2 cellular contexts compared by ENCODE assay signal in the genomic region with DNA sequence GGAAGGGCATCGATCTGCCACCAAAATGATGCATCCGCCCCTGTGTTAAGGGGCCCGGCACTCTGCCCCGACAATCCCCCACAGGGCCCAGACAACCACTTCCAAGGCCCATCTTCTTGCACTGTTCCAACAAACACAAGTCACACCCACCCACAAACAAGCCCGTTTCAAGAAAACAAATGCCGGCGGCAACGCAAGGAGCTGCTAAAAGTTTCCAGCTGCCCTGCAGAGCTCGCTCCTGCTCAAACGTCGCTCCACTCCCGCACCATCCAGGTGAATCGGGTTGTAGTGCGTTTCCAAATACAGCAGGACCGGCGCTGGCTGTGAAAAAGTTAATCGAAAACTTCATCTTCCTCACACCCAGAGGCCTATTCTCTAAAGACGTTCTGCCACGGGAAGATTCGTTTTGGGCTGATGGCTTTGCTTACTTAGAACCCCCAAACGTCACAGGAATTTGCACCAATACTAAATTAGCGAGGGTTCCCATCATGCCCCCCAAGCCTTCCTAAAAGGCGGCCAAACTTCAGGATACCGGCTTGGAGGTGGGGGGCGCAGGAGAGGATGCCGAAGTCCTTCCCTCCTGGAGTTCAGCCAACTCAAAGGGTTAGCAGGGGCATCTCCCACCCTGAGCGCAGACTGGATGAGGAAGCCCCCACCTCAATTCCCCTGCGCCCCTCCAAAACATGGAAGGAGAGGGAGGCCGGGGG.
TF ChIP-seq lines count a peak whose summit lies in the region.

No MANE protein-coding gene starts in this region.

TF ChIP-seq in IMR-90, 13 proteins besides CTCF, POLR2A, EP300 and RAD21:
- TF ChIP-seq ELK1 (IDR thresholded peaks at IDR 0.05; ENCODE audit: borderline replicate concordance, low read depth, low read length) (no peak), MXI1 (IDR thresholded peaks at IDR 0.05; ENCODE audit: borderline replicate concordance, low read depth, low read length) (no peak), RFX5 (IDR thresholded peaks at IDR 0.05; ENCODE audit: low read depth, low read length) (no peak), NFE2L2 (IDR thresholded peaks at IDR 0.05; ENCODE audit: low read depth, low read length) (no peak), BHLHE40 (IDR thresholded peaks at IDR 0.05; ENCODE audit: low read depth, low read length) (no peak), CHD1 (IDR thresholded peaks at IDR 0.05; ENCODE audit: low read depth, low read length) (no peak), SMC3 (IDR thresholded peaks at IDR 0.05; ENCODE audit: low read depth, low read length) (no peak), FOS (IDR thresholded peaks at IDR 0.05; ENCODE audit: low read depth, low read length) (no peak), MAFK (IDR thresholded peaks at IDR 0.05; ENCODE audit: low read depth, low read length) (no peak), MAZ (IDR thresholded peaks at IDR 0.05; ENCODE audit: borderline replicate concordance, low read depth, low read length) (no peak), RCOR1 (IDR thresholded peaks at IDR 0.05; ENCODE audit: insufficient replicate concordance, low read length) (no peak), CEBPB (IDR thresholded peaks at IDR 0.05; ENCODE audit: low read depth, low read length) (no peak)
- TF ChIP-seq, protein P1, sequence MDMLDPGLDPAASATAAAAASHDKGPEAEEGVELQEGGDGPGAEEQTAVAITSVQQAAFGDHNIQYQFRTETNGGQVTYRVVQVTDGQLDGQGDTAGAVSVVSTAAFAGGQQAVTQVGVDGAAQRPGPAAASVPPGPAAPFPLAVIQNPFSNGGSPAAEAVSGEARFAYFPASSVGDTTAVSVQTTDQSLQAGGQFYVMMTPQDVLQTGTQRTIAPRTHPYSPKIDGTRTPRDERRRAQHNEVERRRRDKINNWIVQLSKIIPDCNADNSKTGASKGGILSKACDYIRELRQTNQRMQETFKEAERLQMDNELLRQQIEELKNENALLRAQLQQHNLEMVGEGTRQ (IDR thresholded peaks at IDR 0.05; ENCODE audit: low read depth, low read length) = no peak

TF ChIP-seq in HEK293T, 16 proteins besides CTCF, POLR2A, EP300 and RAD21 (continued from another document):
- TF ChIP-seq PKNOX1 (IDR thresholded peaks at IDR 0.05) (no peak), NFRKB (IDR thresholded peaks at IDR 0.05) (no peak), TARDBP (IDR thresholded peaks at IDR 0.05) (no peak), FOXA1 (IDR thresholded peaks at IDR 0.05) (no peak), ARNT (IDR thresholded peaks at IDR 0.05) (no peak), FOXM1 (IDR thresholded peaks at IDR 0.05; ENCODE audit: borderline replicate concordance) (no peak), FOXK2 (IDR thresholded peaks at IDR 0.05) (no peak), SUZ12 (IDR thresholded peaks at IDR 0.05) (no peak), ELF4 (IDR thresholded peaks at IDR 0.05) (no peak), CTBP1 (IDR thresholded peaks at IDR 0.05; ENCODE audit: borderline replicate concordance) (no peak), L3MBTL2 (conservative IDR thresholded peaks at IDR 0.05) (no peak), ZNF384 (IDR thresholded peaks at IDR 0.05) (no peak)
